In the genomic region with DNA sequence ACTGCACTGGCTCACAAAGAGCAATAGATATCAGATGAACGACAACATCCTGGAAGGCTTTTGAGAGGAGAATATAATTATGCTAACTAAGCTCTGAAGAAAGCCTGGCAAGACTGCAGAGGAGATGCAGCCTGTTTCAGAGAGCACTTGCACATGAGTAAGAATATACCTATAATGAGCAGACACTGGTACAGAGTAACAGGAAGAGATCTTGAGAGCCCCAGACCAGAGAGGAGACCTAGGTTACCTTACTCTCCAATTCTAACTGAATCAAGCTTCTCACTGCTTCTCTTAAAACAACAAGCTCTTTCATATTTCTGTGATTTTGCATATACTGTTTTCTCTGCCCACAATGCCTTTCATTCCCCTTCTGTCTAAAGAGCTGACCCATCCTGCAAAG, we compare ENCODE assay signal across 21 cellular contexts.
DNase-seq lines count a peak whose midpoint lies in the region; ATAC-seq, FAIRE-seq and TF ChIP-seq lines count a peak whose summit lies in the region.
"Had no signal": no experiment of that assay in that cellular context is flagged by ENCODE, and none has a peak within 500 bp of the region (broad histone marks: within the 10 kb centered on the region; RNA-seq: fewer than 3 reads in every experiment).

No MANE protein-coding gene starts in this region.

- H2BK120ac ChIP-seq in H9 (ENCODE audit: low read depth, low read length, poor library complexity, severe bottlenecking) = no peak overlapping the region

- no peak overlapping the region for H3K27ac ChIP-seq in SK-N-SH (ENCODE audit: low read depth in 2 of 2, low read length in 1 of 2)
- H3K27ac ChIP-seq in 22Rv1 = peak overlapping the region; percentile 64
- no peak overlapping the region for H3K27ac ChIP-seq in H9 (ENCODE audit: insufficient read length, low read depth, low read length)
- no peak overlapping the region for H3K27ac ChIP-seq in GM12878 (ENCODE audit: control insufficient read depth, insufficient read depth)
- H3K27ac ChIP-seq: RWPE1, SK-N-MC had no signal

- RAD21 ChIA-PET in GM12878 (lab: Charles Lee; ENCODE audit: unreplicated experiment) = interaction anchor here (1.1 to 1.4 kb wide), 4 partner anchors 9 to 52 kb away, joined by 3 to 5 read pairs (median 4); no protein-coding TSS in a partner anchor

- H3K4me3 ChIP-seq in SK-N-SH (ENCODE audit: low read depth in 2 of 2, low read length in 1 of 2) (no peak overlapping the region), GM12878 (no peak overlapping the region)
- H3K4me3 ChIP-seq: SK-N-MC had no signal

- H3K36me3 ChIP-seq in SK-N-SH (replicated peaks in 1 of 2; ENCODE audit: control insufficient read depth in 1 of 2, insufficient read depth in 2 of 2, low read length in 1 of 2) = no peaks in the 10 kb centered on the region
- no peaks in the 10 kb centered on the region for H3K36me3 ChIP-seq in GM12878 (ENCODE audit: control insufficient read depth in 2 of 2, insufficient read depth in 2 of 2, low read length in 1 of 2)

- H4K20me1 ChIP-seq in SK-N-SH (ENCODE audit: insufficient read depth) = no peaks in the 10 kb centered on the region
- H4K20me1 ChIP-seq in H9 (ENCODE audit: control insufficient read depth, insufficient read depth, insufficient read length) = no peaks in the 10 kb centered on the region
- H4K20me1 ChIP-seq in GM12878 (ENCODE audit: control insufficient read depth, insufficient read depth) = no peaks in the 10 kb centered on the region

- FAIRE-seq in GM12878 (lab: Jason Lieb, UNC) = no peak
- FAIRE-seq in GM12892 (lab: Jason Lieb, UNC) = no peak
- FAIRE-seq: A204.1, G401.6 had no signal

- no peak overlapping the region for H2BK5ac ChIP-seq in H9 (ENCODE audit: insufficient read length, low read length)

- no peaks in the 10 kb centered on the region for H3K23me2 ChIP-seq in H9 (ENCODE audit: insufficient read length, low read depth, low read length, poor library complexity, severe bottlenecking)

- no peak overlapping the region for H2BK20ac ChIP-seq in H9 (ENCODE audit: low read depth, low read length, poor library complexity, severe bottlenecking)

- DNase-seq in SK-N-SH (no peak), H9 (no peak), GM12878 (ENCODE audit: low read depth, low spot score) (no peak), GM12892 (ENCODE audit: insufficient read length) (no peak), left ventricle myocardium superior (no peak)
- DNase-seq: H7, NCI-H1105 treated with DMSO at 0.1 percent for 48 hours, NCI-H2029 treated with DMSO at 0.1 percent for 48 hours, NCI-H2171 treated with DMSO at 0.1 percent for 48 hours, NCI-H69, SHP77 treated with DMSO at 0.1 percent for 48 hours had no signal

- POLR2A ChIA-PET in SK-N-SH (lab: Yijun Ruan, JAX) = no interaction called here
- POLR2A ChIA-PET in GM12878 (lab: Charles Lee) = interaction anchor here (0.7 to 1.5 kb wide), 3 partner anchors 10 to 62 kb away, joined by 3 to 6 read pairs (median 4); no protein-coding TSS in a partner anchor

- H3F3A ChIP-seq in SK-N-SH (replicated peaks; ENCODE audit: insufficient read depth) = no peaks in the 10 kb centered on the region

- ATAC-seq in SK-N-SH treated with all-trans-retinoic acid at 6 μM for 48 hours (peak; percentile 36; the same call in 2 of the 3 replicates), GM12878 (peak; percentile 28; the same call in 2 of the 3 replicates), HG02763 (IDR thresholded peaks at IDR 0.05; ENCODE audit: unreplicated experiment) (no peak), left ventricle myocardium superior (no peak)

- H3K56ac ChIP-seq in H9 (ENCODE audit: insufficient read length, low read depth, low read length) = no peak overlapping the region

- no peaks in the 10 kb centered on the region for H3K27me3 Mint-ChIP-seq in H9 (ENCODE audit: low read depth)
- H3K27me3 Mint-ChIP-seq: B cell, IgD-negative memory B cell had no signal

- CTCF ChIA-PET in SK-N-SH (lab: Yijun Ruan, JAX) = no interaction called here
- CTCF ChIA-PET in GM12878 (lab: Yijun Ruan, JAX) = interaction anchor here (0.6 to 1.5 kb wide), 2 partner anchors 33 to 518 kb away, joined by 3 to 6 read pairs; no protein-coding TSS in a partner anchor

- no peaks in the 10 kb centered on the region for H3K27me3 ChIP-seq in SK-N-SH (ENCODE audit: insufficient read depth)
- H3K27me3 ChIP-seq in H9 (ENCODE audit: insufficient read depth, low read length) = no peaks in the 10 kb centered on the region
- no peaks in the 10 kb centered on the region for H3K27me3 ChIP-seq in GM12878 (replicated peaks in 1 of 2; ENCODE audit: control insufficient read depth in 2 of 2, insufficient read depth in 2 of 2, low read length in 1 of 2)

- peak overlapping the region in 2 of 3 experiments; percentile 46 to 51; a peak in 3 of 7 replicates for H3K27ac Mint-ChIP-seq in H9
- H3K27ac Mint-ChIP-seq: B cell, IgD-negative memory B cell had no signal

- H3K4ac ChIP-seq in H9 (ENCODE audit: low read depth, low read length) = no peak overlapping the region

- H3K4me3 Mint-ChIP-seq in H9 = peak overlapping the region in 1 of 2 experiments; percentile 47; a peak in 1 of 5 replicates
- H3K4me3 Mint-ChIP-seq: B cell, CD14-positive monocyte, IgD-negative memory B cell had no signal

- H3K9me2 ChIP-seq in SK-N-SH = no peaks in the 10 kb centered on the region

- H3K9me3 ChIP-seq in SK-N-SH (no peaks in the 10 kb centered on the region), H9 (ENCODE audit: control insufficient read depth, low read depth, low read length) (no peaks in the 10 kb centered on the region), GM12878 (replicated peaks; ENCODE audit: control insufficient read depth, insufficient read depth, low read length) (no peaks in the 10 kb centered on the region)

- peaks cover 0 to 6% (median 0%) of the 10 kb centered on the region in 3 experiments; a peak in 2 of 7 replicates for H3K36me3 Mint-ChIP-seq in H9 (ENCODE audit: insufficient read depth in 1 of 3, low read depth in 3 of 3)

- H3K4me1 Mint-ChIP-seq in H9 = peaks cover 55 to 66% of the 10 kb centered on the region in 2 experiments

- no peak for TF ChIP-seq CTCF in SK-N-SH (IDR thresholded peaks at IDR 0.05)
- TF ChIP-seq CTCF in 22Rv1 (IDR thresholded peaks at IDR 0.05) = no peak
- TF ChIP-seq CTCF in H9 (conservative IDR thresholded peaks at IDR 0.05) = no peak
- TF ChIP-seq CTCF in GM12878 (IDR thresholded peaks at IDR 0.05 in 2 of 3, conservative IDR thresholded peaks at IDR 0.05 in 1 of 3; ENCODE audit: control insufficient read depth in 2 of 3, extremely low read depth in 1 of 3, insufficient read depth in 1 of 3, low read depth in 3 of 3, low read length in 3 of 3) = no peak

- SMC1A ChIA-PET in GM12878 (lab: Charles Lee; ENCODE audit: uncharacterized antibody, unreplicated experiment) = interaction anchor here (0.7 to 2.1 kb wide), 6 partner anchors 10 to 65 kb away, joined by 4 to 16 read pairs (median 4); no protein-coding TSS in a partner anchor

- H3K4me2 ChIP-seq in SK-N-SH (no peak overlapping the region), H9 (ENCODE audit: insufficient read depth, insufficient read length, low read length) (no peak overlapping the region), GM12878 (ENCODE audit: control insufficient read depth, insufficient read depth) (no peak overlapping the region)

- no peaks in the 10 kb centered on the region for H3K79me1 ChIP-seq in H9 (ENCODE audit: insufficient read depth, low read depth, low read length, poor library complexity, severe bottlenecking)

- no peak overlapping the region for H4K8ac ChIP-seq in H9 (replicated peaks; ENCODE audit: insufficient read length, low read depth, low read length)

- no peak overlapping the region for H2AK5ac ChIP-seq in H9 (ENCODE audit: insufficient read length, low read length)

- intact Hi-C loops in GM12878 (cut with micrococcal nuclease; ENCODE audit: unreplicated experiment) = no loop called here
- intact Hi-C loops in left ventricle myocardium superior (cut with micrococcal nuclease) = no loop called here

- H3K9me3 Mint-ChIP-seq in H9 = no peaks in the 10 kb centered on the region
- H3K9me3 Mint-ChIP-seq: IgD-negative memory B cell had no signal

- no peak overlapping the region for H3K18ac ChIP-seq in H9 (ENCODE audit: insufficient read length, low read depth, low read length)

- H4K5ac ChIP-seq in H9 (ENCODE audit: insufficient read length, low read depth, low read length) = no peak overlapping the region

- no peak overlapping the region for H2BK12ac ChIP-seq in H9 (ENCODE audit: insufficient read length, low read depth, low read length)

- WGBS in SK-N-SH (ENCODE audit: low lambda C conversion rate) = 57% methylated on average over 1 of the region's 1 CpG
- no CpG with 5 or more reads among the region's 1 CpG for WGBS in H9 (ENCODE audit: extremely low coverage, insufficient read length, low lambda C conversion rate)
- WGBS in GM12878 (ENCODE audit: insufficient coverage, insufficient replicate concordance, low lambda C conversion rate, missing lambda C conversion rate) = 31% methylated on average over 1 of the region's 1 CpG

- H2AFZ ChIP-seq in SK-N-SH (ENCODE audit: low read depth) = no peak overlapping the region
- H2AFZ ChIP-seq in H9 (ENCODE audit: low read length) = no peak overlapping the region
- H2AFZ ChIP-seq in GM12878 (ENCODE audit: control insufficient read depth, low read depth, low read length) = no peak overlapping the region

- no peak overlapping the region for H3K14ac ChIP-seq in H9 (ENCODE audit: insufficient read depth, low read length)

- TF ChIP-seq RAD21 in SK-N-SH (IDR thresholded peaks at IDR 0.05; ENCODE audit: low read length) = no peak
- TF ChIP-seq RAD21 in GM12878 (IDR thresholded peaks at IDR 0.05; ENCODE audit: insufficient read depth, low read depth, low read length) = no peak

- TF ChIP-seq POLR2A in GM12878 (IDR thresholded peaks at IDR 0.05; ENCODE audit: low read depth, low read length) (no peak), GM12892 (IDR thresholded peaks at IDR 0.05; ENCODE audit: low read depth, low read length) (no peak)

- H3K9ac ChIP-seq in SK-N-SH = no peak overlapping the region
- no peak overlapping the region for H3K9ac ChIP-seq in H9 (ENCODE audit: extremely low read depth, insufficient read length, low read length)
- no peak overlapping the region for H3K9ac ChIP-seq in GM12878 (ENCODE audit: control insufficient read depth, insufficient read depth, low read length)

- H3T11ph ChIP-seq in H9 (ENCODE audit: low read length) = no peak overlapping the region

- TF ChIP-seq EP300 in SK-N-SH (IDR thresholded peaks at IDR 0.05; ENCODE audit: borderline replicate concordance in 1 of 2, low read depth in 1 of 2, low read length in 1 of 2) (no peak), GM12878 (IDR thresholded peaks at IDR 0.05; ENCODE audit: borderline replicate concordance in 1 of 2, control insufficient read depth in 1 of 2, low read depth in 2 of 2, low read length in 2 of 2) (no peak)

- no peak overlapping the region for H3K23ac ChIP-seq in H9 (ENCODE audit: insufficient read length, low read depth, low read length)

- H4K91ac ChIP-seq in H9 (ENCODE audit: insufficient read length, low read depth, low read length) = no peak overlapping the region

- H3K79me2 ChIP-seq in SK-N-SH (ENCODE audit: insufficient read depth) (peaks cover 11% of the 10 kb centered on the region), H9 (ENCODE audit: insufficient read depth, low read length) (no peaks in the 10 kb centered on the region), GM12878 (ENCODE audit: control insufficient read depth, insufficient read depth, low read length) (peaks cover 2% of the 10 kb centered on the region; the same call in 1 of the 2 replicates)

- no TSS peak for BruUV-seq in GM12878 (replicated peaks; lab: Mats Ljungman, UMichigan)

- H3K4me1 ChIP-seq in SK-N-SH (ENCODE audit: control insufficient read depth in 1 of 2, insufficient read depth in 2 of 2, low read depth in 1 of 2, low read length in 1 of 2) (peaks cover 7 to 24% of the 10 kb centered on the region in 2 experiments; a peak in 3 of 4 replicates), H9 (ENCODE audit: insufficient read depth, low read length) (peaks cover 22% of the 10 kb centered on the region), GM12878 (ENCODE audit: control insufficient read depth, insufficient read depth, low read length) (peaks cover 11% of the 10 kb centered on the region)

- no peak overlapping the region for H2BK15ac ChIP-seq in H9 (ENCODE audit: low read depth, low read length)

- in situ Hi-C loops in GM12878 (cut with MboI) = no loop called here

Comparison
In these comparisons a context has a peak if more than half of its experiments do, and no peak if none do; other contexts are left out.
1. ATAC-seq: peak in SK-N-SH treated with all-trans-retinoic acid at 6 μM for 48 hours (single experiment) and GM12878 (single experiment); none in HG02763 (single experiment) and left ventricle myocardium superior (single experiment).